In genomic region chr15:66573348-66573718, GRCh38 we compare ENCODE assay signal across 22 cellular contexts. TPM values are rescaled to one million over a fixed set of nuclear protein-coding genes. Genes with fewer than 3 reads are reported as not detected.
"Had no signal": no experiment of that assay in that cellular context is flagged by ENCODE, and none has a peak within 500 bp of the region (broad histone marks: within the 10 kb centered on the region; RNA-seq: fewer than 3 reads in every experiment).

No MANE protein-coding gene starts in this region.

- DNase-seq: activated CD4-positive, alpha-beta T cell treated with anti-CD3 and anti-CD28 coated beads, Interleukin-2, amount 10 ng/mL, durations not matched to agents 24 days and 14 days; activated CD8-positive, alpha-beta memory T cell treated with anti-CD3 and anti-CD28 coated beads, Interleukin-2, amount 50 U/mL, for 4 hours; activated effector memory CD4-positive, alpha-beta T cell treated with anti-CD3 and anti-CD28 coated beads, Interleukin-2, amount 50 U/mL, for 16 hours; activated naive CD4-positive, alpha-beta T cell treated with anti-CD3 and anti-CD28 coated beads, Interleukin-2, amount 50 U/mL, for 16 hours; activated T-cell treated with anti-CD3 and anti-CD28 coated beads, Interleukin-2, amount 50 U/mL, for 48 hours; cerebellar nuclear complex; dermis blood vessel endothelial cell; effector memory CD8-positive, alpha-beta T cell; foreskin keratinocyte; glutamatergic neuron; retina; stimulated activated CD4-positive, alpha-beta T cell treated with anti-CD3 and anti-CD28 coated beads, Interleukin-2, amount 100 ng/mL, for 24 hours; stimulated activated naive CD8-positive, alpha-beta T cell treated with anti-CD3 and anti-CD28 coated beads, Interleukin-15, Interleukin-2, amounts not matched to agents 100 U/mL and 50 U/mL, for 24 hours; T-helper 1 cell; transverse colon had no signal

- H3K4me1 ChIP-seq: ascending aorta, breast epithelium, transverse colon had no signal

- H3K4me3 Mint-ChIP-seq: activated CD4-positive, alpha-beta T cell treated with anti-CD3 and anti-CD28 coated beads, Interleukin-2, amount 10 ng/mL, durations not matched to agents 24 days and 14 days; effector memory CD8-positive, alpha-beta T cell; mesothelial cell of epicardium; natural killer cell treated with Interleukin-12 subunit alpha and Interleukin-12 subunit beta and Interleukin-15 and Interleukin-18, amount 100 ng/mL, for 72 hours had no signal

- H3K27ac Mint-ChIP-seq: activated CD4-positive, alpha-beta T cell treated with anti-CD3 and anti-CD28 coated beads, Interleukin-2, amount 10 ng/mL, durations not matched to agents 24 days and 14 days; effector memory CD8-positive, alpha-beta T cell; natural killer cell treated with Interleukin-12 subunit alpha and Interleukin-12 subunit beta and Interleukin-15 and Interleukin-18, amount 100 ng/mL, for 72 hours had no signal

- H3K9me3 ChIP-seq: ascending aorta, breast epithelium, transverse colon had no signal

- H3K27ac ChIP-seq: ascending aorta, foreskin keratinocyte, transverse colon had no signal

- H3K36me3 Mint-ChIP-seq: mesothelial cell of epicardium; natural killer cell treated with Interleukin-12 subunit alpha and Interleukin-12 subunit beta and Interleukin-15 and Interleukin-18, amount 100 ng/mL, for 72 hours had no signal

- H3K27me3 Mint-ChIP-seq: activated CD4-positive, alpha-beta T cell treated with anti-CD3 and anti-CD28 coated beads, Interleukin-2, amount 10 ng/mL, durations not matched to agents 24 days and 14 days; effector memory CD8-positive, alpha-beta T cell; natural killer cell treated with Interleukin-12 subunit alpha and Interleukin-12 subunit beta and Interleukin-15 and Interleukin-18, amount 100 ng/mL, for 72 hours had no signal

- H3K27me3 ChIP-seq: ascending aorta, breast epithelium, foreskin keratinocyte, transverse colon had no signal

- H3K4me3 ChIP-seq: ascending aorta, breast epithelium, lung, transverse colon had no signal

- ATAC-seq: effector memory CD8-positive, alpha-beta T cell; foreskin keratinocyte; left lobe of liver; natural killer cell treated with Interleukin-12 subunit alpha and Interleukin-12 subunit beta and Interleukin-15 and Interleukin-18, amount 100 ng/mL, for 72 hours; stimulated activated naive CD8-positive, alpha-beta T cell treated with anti-CD3 and anti-CD28 coated beads, Interleukin-15, Interleukin-2, amounts not matched to agents 100 U/mL and 50 U/mL, for 24 hours had no signal

- H3K36me3 ChIP-seq: ascending aorta, breast epithelium, transverse colon had no signal

- H3K9me3 Mint-ChIP-seq: activated CD4-positive, alpha-beta T cell treated with anti-CD3 and anti-CD28 coated beads, Interleukin-2, amount 10 ng/mL, durations not matched to agents 24 days and 14 days; effector memory CD8-positive, alpha-beta T cell; mesothelial cell of epicardium; natural killer cell treated with Interleukin-12 subunit alpha and Interleukin-12 subunit beta and Interleukin-15 and Interleukin-18, amount 100 ng/mL, for 72 hours had no signal

RNA-seq across cellular contexts. Expression of gene LCTL, which starts 7.5 kb away (rescaled TPM):
- total RNA-seq: activated CD4-positive, alpha-beta T cell treated with anti-CD3 and anti-CD28 coated beads, Interleukin-2, amount 10 ng/mL, durations not matched to agents 24 days and 14 days; ascending aorta; breast epithelium; dermis blood vessel endothelial cell; left lobe of liver; lung; natural killer cell treated with Interleukin-12 subunit alpha and Interleukin-12 subunit beta and Interleukin-15 and Interleukin-18, amount 100 ng/mL, for 72 hours; transverse colon had no signal
- polyA plus RNA-seq: adipose tissue, lung had no signal
